In the genomic region with DNA sequence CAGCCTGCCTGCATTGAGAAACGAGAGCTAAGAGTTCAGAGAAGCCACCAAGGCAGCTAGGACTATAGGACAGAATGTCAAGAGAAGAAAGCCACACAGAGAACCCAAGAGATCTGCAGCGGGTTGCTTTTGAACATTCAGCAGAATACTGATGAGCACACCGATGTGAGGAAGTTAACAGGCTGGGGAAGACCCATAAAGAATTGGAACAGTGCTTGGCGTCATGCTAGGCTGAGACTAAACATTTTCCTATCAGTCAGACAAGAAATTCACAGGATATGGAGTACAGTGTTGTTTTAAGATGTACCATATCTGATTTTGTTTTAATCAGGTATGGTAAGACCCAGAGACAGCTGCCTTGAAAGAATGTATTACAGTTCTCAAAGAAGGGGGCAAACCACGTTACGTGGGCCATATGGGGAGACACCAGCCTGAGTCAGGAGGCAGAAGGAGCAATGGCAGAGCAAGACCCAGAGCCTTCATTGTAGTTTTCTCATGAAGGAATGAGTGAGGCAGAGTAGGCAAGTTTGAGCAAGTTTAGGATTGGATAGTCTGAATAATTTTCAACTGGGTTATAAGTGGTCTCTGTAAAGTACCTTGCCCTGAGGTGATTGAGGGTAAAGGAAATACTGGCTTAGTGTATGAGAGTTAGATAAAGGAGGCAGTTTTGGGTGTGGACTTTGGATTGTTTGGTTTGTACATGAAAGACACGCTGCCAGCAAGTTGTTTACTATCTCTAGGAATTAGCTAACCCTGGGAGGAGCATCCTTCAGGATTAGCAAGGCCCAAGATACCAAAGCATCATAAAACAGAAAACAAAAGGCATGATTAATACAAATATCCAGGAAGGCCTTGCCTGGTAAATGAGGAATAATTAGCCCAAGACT, we compare ENCODE assay signal across 1 cellular context.
TF ChIP-seq lines count a peak whose summit lies in the region.

No MANE protein-coding gene starts in this region.

TF ChIP-seq in HepG2, 621 proteins besides CTCF, POLR2A, EP300 and RAD21 (continued from another document and continues in another):
- TF ChIP-seq, protein P1, sequence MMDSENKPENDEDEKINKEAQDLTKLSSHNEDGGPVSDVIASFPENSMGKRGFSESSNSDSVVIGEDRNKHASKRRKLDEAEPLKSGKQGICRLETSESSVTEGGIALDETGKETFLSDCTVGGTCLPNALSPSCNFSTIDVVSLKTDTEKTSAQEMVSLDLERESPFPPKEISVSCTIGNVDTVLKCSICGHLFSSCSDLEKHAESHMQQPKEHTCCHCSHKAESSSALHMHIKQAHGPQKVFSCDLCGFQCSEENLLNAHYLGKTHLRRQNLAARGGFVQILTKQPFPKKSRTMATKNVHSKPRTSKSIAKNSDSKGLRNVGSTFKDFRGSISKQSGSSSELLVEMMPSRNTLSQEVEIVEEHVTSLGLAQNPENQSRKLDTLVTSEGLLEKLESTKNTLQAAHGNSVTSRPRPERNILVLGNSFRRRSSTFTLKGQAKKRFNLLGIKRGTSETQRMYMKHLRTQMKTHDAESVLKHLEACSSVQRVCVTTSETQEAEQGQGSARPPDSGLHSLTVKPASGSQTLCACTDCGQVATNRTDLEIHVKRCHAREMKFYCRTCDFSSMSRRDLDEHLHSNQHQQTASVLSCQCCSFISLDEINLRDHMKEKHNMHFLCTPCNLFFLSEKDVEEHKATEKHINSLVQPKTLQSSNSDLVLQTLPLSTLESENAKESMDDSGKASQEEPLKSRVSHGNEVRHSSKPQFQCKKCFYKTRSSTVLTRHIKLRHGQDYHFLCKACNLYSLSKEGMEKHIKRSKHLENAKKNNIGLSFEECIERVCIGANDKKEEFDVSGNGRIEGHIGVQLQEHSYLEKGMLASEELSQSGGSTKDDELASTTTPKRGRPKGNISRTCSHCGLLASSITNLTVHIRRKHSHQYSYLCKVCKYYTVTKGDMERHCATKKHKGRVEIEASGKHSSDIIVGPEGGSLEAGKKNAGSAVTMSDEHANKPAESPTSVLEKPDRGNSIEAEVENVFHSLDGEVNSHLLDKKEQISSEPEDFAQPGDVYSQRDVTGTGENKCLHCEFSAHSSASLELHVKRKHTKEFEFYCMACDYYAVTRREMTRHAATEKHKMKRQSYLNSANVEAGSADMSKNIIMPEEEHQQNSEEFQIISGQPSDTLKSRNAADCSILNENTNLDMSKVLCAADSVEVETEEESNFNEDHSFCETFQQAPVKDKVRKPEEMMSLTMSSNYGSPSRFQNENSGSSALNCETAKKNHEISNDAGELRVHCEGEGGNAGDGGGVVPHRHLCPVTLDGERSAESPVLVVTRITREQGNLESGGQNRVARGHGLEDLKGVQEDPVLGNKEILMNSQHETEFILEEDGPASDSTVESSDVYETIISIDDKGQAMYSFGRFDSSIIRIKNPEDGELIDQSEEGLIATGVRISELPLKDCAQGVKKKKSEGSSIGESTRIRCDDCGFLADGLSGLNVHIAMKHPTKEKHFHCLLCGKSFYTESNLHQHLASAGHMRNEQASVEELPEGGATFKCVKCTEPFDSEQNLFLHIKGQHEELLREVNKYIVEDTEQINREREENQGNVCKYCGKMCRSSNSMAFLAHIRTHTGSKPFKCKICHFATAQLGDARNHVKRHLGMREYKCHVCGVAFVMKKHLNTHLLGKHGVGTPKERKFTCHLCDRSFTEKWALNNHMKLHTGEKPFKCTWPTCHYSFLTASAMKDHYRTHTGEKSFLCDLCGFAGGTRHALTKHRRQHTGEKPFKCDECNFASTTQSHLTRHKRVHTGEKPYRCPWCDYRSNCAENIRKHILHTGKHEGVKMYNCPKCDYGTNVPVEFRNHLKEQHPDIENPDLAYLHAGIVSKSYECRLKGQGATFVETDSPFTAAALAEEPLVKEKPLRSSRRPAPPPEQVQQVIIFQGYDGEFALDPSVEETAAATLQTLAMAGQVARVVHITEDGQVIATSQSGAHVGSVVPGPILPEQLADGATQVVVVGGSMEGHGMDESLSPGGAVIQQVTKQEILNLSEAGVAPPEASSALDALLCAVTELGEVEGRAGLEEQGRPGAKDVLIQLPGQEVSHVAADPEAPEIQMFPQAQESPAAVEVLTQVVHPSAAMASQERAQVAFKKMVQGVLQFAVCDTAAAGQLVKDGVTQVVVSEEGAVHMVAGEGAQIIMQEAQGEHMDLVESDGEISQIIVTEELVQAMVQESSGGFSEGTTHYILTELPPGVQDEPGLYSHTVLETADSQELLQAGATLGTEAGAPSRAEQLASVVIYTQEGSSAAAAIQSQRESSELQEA (CRISPR knock-in tag; IDR thresholded peaks at IDR 0.05; ENCODE audit: not compliant biosample characterization), result no peak
- TF ChIP-seq CENPX (CRISPR knock-in tag; IDR thresholded peaks at IDR 0.05) (no peak), HES4 (CRISPR knock-in tag; IDR thresholded peaks at IDR 0.05; ENCODE audit: borderline replicate concordance) (no peak), EZH2 (conservative IDR thresholded peaks at IDR 0.05; ENCODE audit: low read depth, low read length) (no peak), TARDBP (CRISPR knock-in tag; IDR thresholded peaks at IDR 0.05) (peak; percentile 79; the same call in 1 of the 2 replicates), PHB2 (IDR thresholded peaks at IDR 0.05; ENCODE audit: partially characterized antibody) (no peak), ZSCAN25 (CRISPR knock-in tag; IDR thresholded peaks at IDR 0.05) (no peak), TBP (CRISPR knock-in tag; IDR thresholded peaks at IDR 0.05) (no peak), KLF16 (CRISPR knock-in tag; IDR thresholded peaks at IDR 0.05) (peak in 1 of 2 experiments; percentile 90; a peak in 2 of 4 replicates), KLF6 (CRISPR knock-in tag; IDR thresholded peaks at IDR 0.05) (peak; percentile 65; the same call in 1 of the 2 replicates), ZBTB8A (CRISPR knock-in tag; IDR thresholded peaks at IDR 0.05; ENCODE audit: borderline replicate concordance, low read depth) (no peak), DNMT3B (CRISPR knock-in tag; conservative IDR thresholded peaks at IDR 0.05) (no peak), NCOA1 (CRISPR knock-in tag; IDR thresholded peaks at IDR 0.05) (peak; percentile 82), ZNF383 (CRISPR knock-in tag; IDR thresholded peaks at IDR 0.05; ENCODE audit: borderline replicate concordance) (no peak), ZSCAN20 (CRISPR knock-in tag; IDR thresholded peaks at IDR 0.05; ENCODE audit: borderline replicate concordance) (no peak), PAWR (CRISPR knock-in tag; IDR thresholded peaks at IDR 0.05; ENCODE audit: borderline replicate concordance) (no peak), CHCHD3 (CRISPR knock-in tag; IDR thresholded peaks at IDR 0.05) (no peak), HOXD1 (CRISPR knock-in tag; IDR thresholded peaks at IDR 0.05) (no peak), SIX1 (CRISPR knock-in tag; IDR thresholded peaks at IDR 0.05; ENCODE audit: borderline replicate concordance) (peak; percentile 70; the same call in 1 of the 2 replicates), WIZ (CRISPR knock-in tag; IDR thresholded peaks at IDR 0.05) (no peak), REL (CRISPR knock-in tag; conservative IDR thresholded peaks at IDR 0.05) (no peak), ZNF256 (CRISPR knock-in tag; conservative IDR thresholded peaks at IDR 0.05) (no peak), EEA1 (CRISPR knock-in tag; IDR thresholded peaks at IDR 0.05; ENCODE audit: borderline replicate concordance) (no peak), ZSCAN31 (CRISPR knock-in tag; IDR thresholded peaks at IDR 0.05; ENCODE audit: low read depth) (no peak), ZSCAN9 (CRISPR knock-in tag; IDR thresholded peaks at IDR 0.05; ENCODE audit: borderline replicate concordance) (no peak), SRSF1 (optimal IDR thresholded peaks at IDR 0.05; ENCODE audit: low read depth, low read length) (no peak), ZNF460 (CRISPR knock-in tag; IDR thresholded peaks at IDR 0.05; ENCODE audit: borderline replicate concordance) (no peak), ZNF589 (CRISPR knock-in tag; conservative IDR thresholded peaks at IDR 0.05) (no peak), ZNF329 (CRISPR knock-in tag; IDR thresholded peaks at IDR 0.05; ENCODE audit: low read depth) (no peak), HNF4G (IDR thresholded peaks at IDR 0.05; ENCODE audit: borderline replicate concordance, low read depth, low read length) (peak; percentile 97), HNF4G (CRISPR knock-in tag; IDR thresholded peaks at IDR 0.05; ENCODE audit: borderline replicate concordance, low read depth) (peak; percentile 83; the same call in 1 of the 2 replicates), SNAPC2 (CRISPR knock-in tag; IDR thresholded peaks at IDR 0.05) (no peak), U2AF1 (optimal IDR thresholded peaks at IDR 0.05; ENCODE audit: low read depth, low read length) (no peak), DPF2 (CRISPR knock-in tag; IDR thresholded peaks at IDR 0.05; ENCODE audit: borderline replicate concordance, low read depth) (peak; percentile 90), ZNF468 (CRISPR knock-in tag; IDR thresholded peaks at IDR 0.05) (no peak)
- TF ChIP-seq, protein P2, sequence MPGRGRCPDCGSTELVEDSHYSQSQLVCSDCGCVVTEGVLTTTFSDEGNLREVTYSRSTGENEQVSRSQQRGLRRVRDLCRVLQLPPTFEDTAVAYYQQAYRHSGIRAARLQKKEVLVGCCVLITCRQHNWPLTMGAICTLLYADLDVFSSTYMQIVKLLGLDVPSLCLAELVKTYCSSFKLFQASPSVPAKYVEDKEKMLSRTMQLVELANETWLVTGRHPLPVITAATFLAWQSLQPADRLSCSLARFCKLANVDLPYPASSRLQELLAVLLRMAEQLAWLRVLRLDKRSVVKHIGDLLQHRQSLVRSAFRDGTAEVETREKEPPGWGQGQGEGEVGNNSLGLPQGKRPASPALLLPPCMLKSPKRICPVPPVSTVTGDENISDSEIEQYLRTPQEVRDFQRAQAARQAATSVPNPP (CRISPR knock-in tag; IDR thresholded peaks at IDR 0.05), result peak; percentile 37; the same call in 1 of the 2 replicates
- TF ChIP-seq, protein P3, sequence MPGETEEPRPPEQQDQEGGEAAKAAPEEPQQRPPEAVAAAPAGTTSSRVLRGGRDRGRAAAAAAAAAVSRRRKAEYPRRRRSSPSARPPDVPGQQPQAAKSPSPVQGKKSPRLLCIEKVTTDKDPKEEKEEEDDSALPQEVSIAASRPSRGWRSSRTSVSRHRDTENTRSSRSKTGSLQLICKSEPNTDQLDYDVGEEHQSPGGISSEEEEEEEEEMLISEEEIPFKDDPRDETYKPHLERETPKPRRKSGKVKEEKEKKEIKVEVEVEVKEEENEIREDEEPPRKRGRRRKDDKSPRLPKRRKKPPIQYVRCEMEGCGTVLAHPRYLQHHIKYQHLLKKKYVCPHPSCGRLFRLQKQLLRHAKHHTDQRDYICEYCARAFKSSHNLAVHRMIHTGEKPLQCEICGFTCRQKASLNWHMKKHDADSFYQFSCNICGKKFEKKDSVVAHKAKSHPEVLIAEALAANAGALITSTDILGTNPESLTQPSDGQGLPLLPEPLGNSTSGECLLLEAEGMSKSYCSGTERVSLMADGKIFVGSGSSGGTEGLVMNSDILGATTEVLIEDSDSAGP (CRISPR knock-in tag; IDR thresholded peaks at IDR 0.05; ENCODE audit: borderline replicate concordance), result no peak
- TF ChIP-seq, protein P4, sequence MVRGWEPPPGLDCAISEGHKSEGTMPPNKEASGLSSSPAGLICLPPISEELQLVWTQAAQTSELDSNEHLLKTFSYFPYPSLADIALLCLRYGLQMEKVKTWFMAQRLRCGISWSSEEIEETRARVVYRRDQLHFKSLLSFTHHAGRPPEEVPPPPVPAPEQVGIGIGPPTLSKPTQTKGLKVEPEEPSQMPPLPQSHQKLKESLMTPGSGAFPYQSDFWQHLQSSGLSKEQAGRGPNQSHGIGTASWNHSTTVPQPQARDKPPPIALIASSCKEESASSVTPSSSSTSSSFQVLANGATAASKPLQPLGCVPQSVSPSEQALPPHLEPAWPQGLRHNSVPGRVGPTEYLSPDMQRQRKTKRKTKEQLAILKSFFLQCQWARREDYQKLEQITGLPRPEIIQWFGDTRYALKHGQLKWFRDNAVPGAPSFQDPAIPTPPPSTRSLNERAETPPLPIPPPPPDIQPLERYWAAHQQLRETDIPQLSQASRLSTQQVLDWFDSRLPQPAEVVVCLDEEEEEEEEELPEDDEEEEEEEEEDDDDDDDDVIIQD (CRISPR knock-in tag; IDR thresholded peaks at IDR 0.05; ENCODE audit: low read depth), result peak; percentile 30; the same call in 1 of the 2 replicates
- TF ChIP-seq, protein P5, sequence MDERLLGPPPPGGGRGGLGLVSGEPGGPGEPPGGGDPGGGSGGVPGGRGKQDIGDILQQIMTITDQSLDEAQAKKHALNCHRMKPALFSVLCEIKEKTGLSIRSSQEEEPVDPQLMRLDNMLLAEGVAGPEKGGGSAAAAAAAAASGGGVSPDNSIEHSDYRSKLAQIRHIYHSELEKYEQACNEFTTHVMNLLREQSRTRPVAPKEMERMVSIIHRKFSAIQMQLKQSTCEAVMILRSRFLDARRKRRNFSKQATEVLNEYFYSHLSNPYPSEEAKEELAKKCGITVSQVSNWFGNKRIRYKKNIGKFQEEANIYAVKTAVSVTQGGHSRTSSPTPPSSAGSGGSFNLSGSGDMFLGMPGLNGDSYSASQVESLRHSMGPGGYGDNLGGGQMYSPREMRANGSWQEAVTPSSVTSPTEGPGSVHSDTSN (CRISPR knock-in tag; IDR thresholded peaks at IDR 0.05), result 0 out of 2 replicates have a peak, but pooled peaks have one; percentile 9
- TF ChIP-seq, protein P6, sequence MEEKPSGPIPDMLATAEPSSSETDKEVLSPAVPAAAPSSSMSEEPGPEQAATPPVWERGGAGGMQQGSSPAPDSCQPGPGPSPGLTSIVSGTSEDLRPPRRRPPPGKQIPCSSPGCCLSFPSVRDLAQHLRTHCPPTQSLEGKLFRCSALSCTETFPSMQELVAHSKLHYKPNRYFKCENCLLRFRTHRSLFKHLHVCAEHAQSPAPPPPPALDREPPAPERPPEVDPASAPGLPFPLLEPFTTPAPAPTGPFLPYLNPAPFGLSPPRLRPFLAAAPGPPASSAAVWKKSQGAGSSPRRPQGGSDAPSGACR (CRISPR knock-in tag; IDR thresholded peaks at IDR 0.05), result peak; percentile 87; the same call in 1 of the 2 replicates
- TF ChIP-seq, protein P7, sequence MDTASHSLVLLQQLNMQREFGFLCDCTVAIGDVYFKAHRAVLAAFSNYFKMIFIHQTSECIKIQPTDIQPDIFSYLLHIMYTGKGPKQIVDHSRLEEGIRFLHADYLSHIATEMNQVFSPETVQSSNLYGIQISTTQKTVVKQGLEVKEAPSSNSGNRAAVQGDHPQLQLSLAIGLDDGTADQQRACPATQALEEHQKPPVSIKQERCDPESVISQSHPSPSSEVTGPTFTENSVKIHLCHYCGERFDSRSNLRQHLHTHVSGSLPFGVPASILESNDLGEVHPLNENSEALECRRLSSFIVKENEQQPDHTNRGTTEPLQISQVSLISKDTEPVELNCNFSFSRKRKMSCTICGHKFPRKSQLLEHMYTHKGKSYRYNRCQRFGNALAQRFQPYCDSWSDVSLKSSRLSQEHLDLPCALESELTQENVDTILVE (CRISPR knock-in tag; IDR thresholded peaks at IDR 0.05), result peak; percentile 47
- TF ChIP-seq, protein P8, sequence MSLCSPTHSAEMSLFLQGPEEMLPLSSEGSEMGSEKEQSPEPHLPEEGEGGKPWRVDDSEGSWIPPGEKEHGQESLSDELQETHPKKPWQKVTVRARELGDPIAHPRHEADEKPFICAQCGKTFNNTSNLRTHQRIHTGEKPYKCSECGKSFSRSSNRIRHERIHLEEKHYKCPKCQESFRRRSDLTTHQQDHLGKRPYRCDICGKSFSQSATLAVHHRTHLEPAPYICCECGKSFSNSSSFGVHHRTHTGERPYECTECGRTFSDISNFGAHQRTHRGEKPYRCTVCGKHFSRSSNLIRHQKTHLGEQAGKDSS (CRISPR knock-in tag; IDR thresholded peaks at IDR 0.05; ENCODE audit: borderline replicate concordance, low read depth), result no peak; the same call in 1 of the 2 replicates
- TF ChIP-seq, protein P9, sequence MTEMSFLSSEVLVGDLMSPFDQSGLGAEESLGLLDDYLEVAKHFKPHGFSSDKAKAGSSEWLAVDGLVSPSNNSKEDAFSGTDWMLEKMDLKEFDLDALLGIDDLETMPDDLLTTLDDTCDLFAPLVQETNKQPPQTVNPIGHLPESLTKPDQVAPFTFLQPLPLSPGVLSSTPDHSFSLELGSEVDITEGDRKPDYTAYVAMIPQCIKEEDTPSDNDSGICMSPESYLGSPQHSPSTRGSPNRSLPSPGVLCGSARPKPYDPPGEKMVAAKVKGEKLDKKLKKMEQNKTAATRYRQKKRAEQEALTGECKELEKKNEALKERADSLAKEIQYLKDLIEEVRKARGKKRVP (CRISPR knock-in tag; IDR thresholded peaks at IDR 0.05), result no peak
